ENCODE assay signal across 10 cellular contexts in genomic region chr3:45666729-45667440, GRCh38. TPM values are rescaled to one million over a fixed set of nuclear protein-coding genes. Genes with fewer than 3 reads are reported as not detected.
DNase-seq lines count a peak whose midpoint lies in the region; ATAC-seq and TF ChIP-seq lines count a peak whose summit lies in the region.
"Had no signal": no experiment of that assay in that cellular context is flagged by ENCODE, and none has a peak within 500 bp of the region (broad histone marks: within the 10 kb centered on the region; RNA-seq: fewer than 3 reads in every experiment).

No MANE protein-coding gene starts in this region.

- no peaks in the 10 kb centered on the region for H3K9me3 Mint-ChIP-seq in HFFc6
- H3K9me3 Mint-ChIP-seq in activated CD4-positive, alpha-beta memory T cell treated with anti-CD3 and anti-CD28 coated beads for 36 hours, result no peaks in the 10 kb centered on the region

- H3K4me2 ChIP-seq in skeletal muscle satellite cell (ENCODE audit: low read length), result peak overlapping the region; percentile 40

- POLR2A ChIA-PET in activated CD4-positive, alpha-beta memory T cell treated with anti-CD3 and anti-CD28 coated beads for 36 hours (lab: Charles Lee), result interaction anchor here (1.0 to 3.9 kb wide), 4 partner anchors 10 to 139 kb away, joined by 3 to 23 read pairs (median 11); partner anchors contain the start of gene SACM1L

- peaks cover 2% of the 10 kb centered on the region for H3K27me3 Mint-ChIP-seq in HFFc6 (ENCODE audit: insufficient read depth)
- no peaks in the 10 kb centered on the region for H3K27me3 Mint-ChIP-seq in activated CD4-positive, alpha-beta memory T cell treated with anti-CD3 and anti-CD28 coated beads for 36 hours

- H3K9ac ChIP-seq in skeletal muscle satellite cell (ENCODE audit: low read depth, low read length), result peak overlapping the region; percentile 49

- CTCF ChIA-PET in activated CD4-positive, alpha-beta memory T cell treated with anti-CD3 and anti-CD28 coated beads for 36 hours (lab: Charles Lee), result interaction anchor here (0.6 to 5.8 kb wide), 13 partner anchors 7 to 628 kb away, joined by 3 to 33 read pairs (median 4); partner anchors contain the start of genes LIMD1 and SACM1L

- H3K9me3 ChIP-seq in skeletal muscle satellite cell (replicated peaks; ENCODE audit: low read length), result no peaks in the 10 kb centered on the region

- no peaks in the 10 kb centered on the region for H3K27me3 ChIP-seq in skeletal muscle satellite cell (ENCODE audit: control insufficient read depth, insufficient read depth, low read length)

- intact Hi-C loops in activated CD4-positive, alpha-beta memory T cell treated with anti-CD3 and anti-CD28 coated beads for 36 hours (cut with micrococcal nuclease), result loop anchor here (5.0 to 10.0 kb wide), 5 partner anchors 250 to 560 kb away; partner anchors contain the start of genes CXCR6 and TMEM158

- no peak for ATAC-seq in HG03196 (IDR thresholded peaks at IDR 0.05; ENCODE audit: unreplicated experiment)
- no peak for ATAC-seq in HG02678 (IDR thresholded peaks at IDR 0.05; ENCODE audit: unreplicated experiment)
- ATAC-seq: HepG2 had no signal

- H3K4me3 ChIP-seq in foreskin fibroblast (ENCODE audit: low read depth in 1 of 2, low read length in 2 of 2) (no peak overlapping the region), skeletal muscle satellite cell (ENCODE audit: low read length) (peak overlapping the region; percentile 3)
- H3K4me3 ChIP-seq: SK-N-MC had no signal

- peaks cover 61% of the 10 kb centered on the region for H3K4me1 Mint-ChIP-seq in HFFc6 (ENCODE audit: low read depth)
- H3K4me1 Mint-ChIP-seq in activated CD4-positive, alpha-beta memory T cell treated with anti-CD3 and anti-CD28 coated beads for 36 hours (ENCODE audit: low read depth), result peaks cover 55% of the 10 kb centered on the region

- H3K4me3 Mint-ChIP-seq in HFFc6, result peak overlapping the region; percentile 44
- H3K4me3 Mint-ChIP-seq in activated CD4-positive, alpha-beta memory T cell treated with anti-CD3 and anti-CD28 coated beads for 36 hours, result no peak overlapping the region

- DNase-seq in HFFc6, result peak; percentile 66
- peak; percentile 27 for DNase-seq in activated CD4-positive, alpha-beta memory T cell treated with anti-CD3 and anti-CD28 coated beads for 36 hours
- peak; percentile 63 to 80 for DNase-seq in foreskin fibroblast
- no peak for DNase-seq in NCI-H2196 treated with DMSO at 0.1 percent for 48 hours (lab: John Stamatoyannopoulos, UW; ENCODE audit: unreplicated experiment)
- DNase-seq in activated T-cell treated with anti-CD3 and anti-CD28 coated beads, Interleukin-2, amount 50 U/mL, for 1 hour, result no peak

- H3K36me3 Mint-ChIP-seq in HFFc6 (ENCODE audit: low read depth), result peaks cover 25% of the 10 kb centered on the region
- peaks cover 18% of the 10 kb centered on the region for H3K36me3 Mint-ChIP-seq in activated CD4-positive, alpha-beta memory T cell treated with anti-CD3 and anti-CD28 coated beads for 36 hours

- peaks cover 39% of the 10 kb centered on the region for H3K36me3 ChIP-seq in skeletal muscle satellite cell (ENCODE audit: insufficient read depth, low read length)

- peaks cover 36% of the 10 kb centered on the region for H3K4me1 ChIP-seq in skeletal muscle satellite cell (ENCODE audit: control insufficient read depth, insufficient read depth, low read length)

- H3K27ac Mint-ChIP-seq in HFFc6, result peak overlapping the region; percentile 92
- peak overlapping the region; percentile 80 for H3K27ac Mint-ChIP-seq in activated CD4-positive, alpha-beta memory T cell treated with anti-CD3 and anti-CD28 coated beads for 36 hours

- TF ChIP-seq CTCF in HFFc6 (IDR thresholded peaks at IDR 0.05) (no peak), foreskin fibroblast (IDR thresholded peaks at IDR 0.05; ENCODE audit: low read depth, low read length) (no peak)

RNA-seq across cellular contexts. Expression of gene SACM1L, which starts 22.3 kb away (rescaled TPM):
- total RNA-seq in HFFc6 (2021; fragmentation: NEBNext Ultra II Directional; extraction: Animal tissue kit (Norgen Biotek cat#: 25700)), result 10 to 100 TPM; 43.9 to 51.3 (median 47.8) TPM
- 10 to 100 TPM; 64.3 to 71.2 TPM for total RNA-seq in activated CD4-positive, alpha-beta memory T cell treated with anti-CD3 and anti-CD28 coated beads for 36 hours
- 18.6 and 20.0 TPM in 2 replicates for total RNA-seq in skeletal muscle satellite cell (2012; rRNA removed)

Comparison
In these comparisons a context has a peak if more than half of its experiments do, and no peak if none do; other contexts are left out.
1. DNase-seq: peak in HFFc6 (single experiment), activated CD4-positive, alpha-beta memory T cell treated with anti-CD3 and anti-CD28 coated beads for 36 hours (single experiment) and foreskin fibroblast (2 of 2); none in NCI-H2196 treated with DMSO at 0.1 percent for 48 hours (single experiment) and activated T-cell treated with anti-CD3 and anti-CD28 coated beads, Interleukin-2, amount 50 U/mL, for 1 hour (single experiment).